ENCODE assay signal across 8 cellular contexts in the genomic region with DNA sequence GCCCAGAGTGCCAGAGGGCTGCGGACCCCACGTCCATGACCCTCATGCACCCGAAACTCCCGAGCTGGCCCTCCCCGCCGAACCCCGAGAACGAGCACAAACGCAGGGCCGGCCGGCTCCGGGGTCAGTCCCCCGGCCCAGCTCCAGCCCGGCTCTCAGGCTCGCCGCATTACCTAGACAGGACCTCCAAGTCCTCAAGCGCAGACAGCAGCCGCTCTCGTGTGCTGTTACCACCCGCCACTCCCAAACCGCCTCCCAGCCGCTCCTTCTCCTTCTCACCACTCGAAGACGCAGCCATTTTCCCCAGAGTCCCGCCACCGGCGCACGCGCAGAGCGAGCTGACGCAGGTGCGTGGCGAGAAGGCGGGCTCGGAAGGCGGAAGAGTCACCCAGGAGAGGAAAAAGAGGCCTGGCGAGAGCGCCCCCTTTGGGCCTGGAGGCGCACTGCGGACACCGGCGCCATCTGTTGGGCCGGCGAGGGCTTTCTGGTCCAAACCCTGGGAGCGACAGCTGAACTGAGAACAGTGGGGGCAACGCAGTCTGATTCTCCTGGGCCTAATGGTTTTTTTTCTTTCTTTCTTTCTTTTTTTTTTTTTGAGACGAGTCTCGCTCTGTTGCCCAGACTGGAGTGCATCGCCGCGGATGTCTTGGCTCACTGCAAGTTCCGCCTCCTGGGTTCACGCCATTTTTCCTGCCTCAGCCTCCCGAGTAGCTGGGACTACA. TPM values are rescaled to one million over a fixed set of nuclear protein-coding genes. Genes with fewer than 3 reads are reported as not detected.
A peak's percentile ranks its signal among the peaks of the same experiment; 100 is the strongest.
DNase-seq lines count a peak whose midpoint lies in the region; ATAC-seq and TF ChIP-seq lines count a peak whose summit lies in the region.

Gene MED4, minus strand, starts transcription at position 324 of the 722 bp plus-strand sequence. Its CDS starts 26 bp downstream, at position 298.

- ATAC-seq in HG02642 (IDR thresholded peaks at IDR 0.05; ENCODE audit: poor library complexity, unreplicated experiment) = peak; percentile 97

- H3K9me3 Mint-ChIP-seq in activated naive CD8-positive, alpha-beta T cell treated with anti-CD3 and anti-CD28 coated beads for 36 hours = peaks cover 3% of the 10 kb centered on the region
- peaks cover 3% of the 10 kb centered on the region for H3K9me3 Mint-ChIP-seq in osteocyte (ENCODE audit: unreplicated experiment)

- H3K27me3 ChIP-seq in thymus (ENCODE audit: control insufficient read depth, insufficient read depth) = no peaks in the 10 kb centered on the region

- H3K4me1 ChIP-seq in thymus (ENCODE audit: control insufficient read depth, insufficient read depth, low read length) = peaks cover 8% of the 10 kb centered on the region

- 12% methylated on average over 54 of the region's 54 CpGs for WGBS in thymus

- H3K9me3 ChIP-seq in thymus (ENCODE audit: control insufficient read depth) = no peaks in the 10 kb centered on the region

- peak within 1 kb of the TSS; percentile 97 for H3K4me3 ChIP-seq in GM12865 (ENCODE audit: low read depth, low read length)
- H3K4me3 ChIP-seq in thymus (ENCODE audit: low read length) = peak within 1 kb of the TSS; percentile 100

- intact Hi-C loops in head of caudate nucleus (cut with DNase I) = loop anchor here (10.0 kb wide), 1 partner anchor 490 kb away; no protein-coding TSS in a partner anchor

- peaks cover 4% of the 10 kb centered on the region for H3K27me3 Mint-ChIP-seq in activated naive CD8-positive, alpha-beta T cell treated with anti-CD3 and anti-CD28 coated beads for 36 hours
- H3K27me3 Mint-ChIP-seq in osteocyte (ENCODE audit: unreplicated experiment) = peaks cover 9% of the 10 kb centered on the region

- DNase-seq in GM12865 (ENCODE audit: low read depth) = peak; percentile 96
- DNase-seq in NCI-H1105 (lab: John Stamatoyannopoulos, UW) = peak; percentile 70
- DNase-seq in SKM-1 treated with dmso at 0.1 percent for 144 hours (lab: John Stamatoyannopoulos, UW; ENCODE audit: unreplicated experiment) = peak; percentile 92
- peak; percentile 98 for DNase-seq in activated naive CD8-positive, alpha-beta T cell treated with anti-CD3 and anti-CD28 coated beads for 36 hours
- DNase-seq in head of caudate nucleus = peak; percentile 85 to 99 (median 96)
- peak; percentile 99 for DNase-seq in osteocyte (ENCODE audit: extremely low spot score, unreplicated experiment)

- H3K36me3 ChIP-seq in thymus (ENCODE audit: control insufficient read depth, insufficient read depth) = no peaks in the 10 kb centered on the region

- peak within 1 kb of the TSS; percentile 97 for H3K4me3 Mint-ChIP-seq in activated naive CD8-positive, alpha-beta T cell treated with anti-CD3 and anti-CD28 coated beads for 36 hours
- peak within 1 kb of the TSS; percentile 95 for H3K4me3 Mint-ChIP-seq in osteocyte (ENCODE audit: unreplicated experiment)

- peaks cover 4% of the 10 kb centered on the region for H3K36me3 Mint-ChIP-seq in activated naive CD8-positive, alpha-beta T cell treated with anti-CD3 and anti-CD28 coated beads for 36 hours
- H3K36me3 Mint-ChIP-seq in osteocyte (ENCODE audit: unreplicated experiment) = no peaks in the 10 kb centered on the region

- H3K4me1 Mint-ChIP-seq in activated naive CD8-positive, alpha-beta T cell treated with anti-CD3 and anti-CD28 coated beads for 36 hours = peaks cover 30% of the 10 kb centered on the region
- peaks cover 31% of the 10 kb centered on the region for H3K4me1 Mint-ChIP-seq in osteocyte (ENCODE audit: unreplicated experiment)

- peak within 1 kb of the TSS; percentile 83 for H3K27ac ChIP-seq in thymus (ENCODE audit: low read depth)

- TF ChIP-seq CTCF in GM12865 (IDR thresholded peaks at IDR 0.05; ENCODE audit: insufficient read depth, low read depth, low read length, missing control alignments) (peak; percentile 100), osteocyte (IDR thresholded peaks at IDR 0.05) (peak; percentile 100)

- peak within 1 kb of the TSS; percentile 89 for H3K27ac Mint-ChIP-seq in activated naive CD8-positive, alpha-beta T cell treated with anti-CD3 and anti-CD28 coated beads for 36 hours
- peak within 1 kb of the TSS; percentile 92 for H3K27ac Mint-ChIP-seq in osteocyte (ENCODE audit: unreplicated experiment)

RNA-seq across cellular contexts. Expression of gene MED4, which starts in this region (rescaled TPM):
- total RNA-seq in activated naive CD8-positive, alpha-beta T cell treated with anti-CD3 and anti-CD28 coated beads for 36 hours = 10 to 100 TPM; 66.3 to 66.8 TPM
- 38.6 and 44.2 TPM in 2 replicates for total RNA-seq in osteocyte
- 97.3 TPM for polyA plus RNA-seq in thymus

Comparison
In these comparisons a context has a peak if more than half of its experiments do, and no peak if none do; other contexts are left out.
1. Peak in every context shown above with its lines: DNase-seq, ATAC-seq, H3K4me3 ChIP-seq and H3K27ac ChIP-seq.